14 cellular contexts compared by ENCODE assay signal in genomic region chr2:140891614-140892212, GRCh38.
DNase-seq lines count a peak whose midpoint lies in the region; ATAC-seq and TF ChIP-seq lines count a peak whose summit lies in the region.
"Had no signal": no experiment of that assay in that cellular context is flagged by ENCODE, and none has a peak within 500 bp of the region (broad histone marks: within the 10 kb centered on the region; RNA-seq: fewer than 3 reads in every experiment).

No MANE protein-coding gene starts in this region.

- no peaks in the 10 kb centered on the region for H4K20me1 ChIP-seq in neural cell (ENCODE audit: insufficient read depth)

- no peak overlapping the region for H2AFZ ChIP-seq in neural cell (ENCODE audit: low read depth, low read length)

- no peaks in the 10 kb centered on the region for H3K9me3 ChIP-seq in neural cell (ENCODE audit: low read length)
- H3K9me3 ChIP-seq: Caco-2 had no signal

- no peak for TF ChIP-seq RAD21 in neural cell (conservative IDR thresholded peaks at IDR 0.05)

- H3F3A ChIP-seq in neural cell (ENCODE audit: insufficient read depth, low read length, poor library complexity, severe bottlenecking): no peaks in the 10 kb centered on the region

- in situ Hi-C loops in astrocyte of the cerebellum (cut with HindIII; ENCODE audit: low sequenced_read_pairs): no loop called here

- ATAC-seq in GM18858 (IDR thresholded peaks at IDR 0.05; ENCODE audit: unreplicated experiment) (peak; percentile 74), HG03175 (IDR thresholded peaks at IDR 0.05; ENCODE audit: unreplicated experiment) (peak; percentile 64)
- ATAC-seq: left ventricle myocardium superior had no signal

- TF ChIP-seq EP300 in neural cell (conservative IDR thresholded peaks at IDR 0.05; ENCODE audit: poor library complexity, severe bottlenecking): no peak

- DNase-seq in astrocyte of the cerebellum (ENCODE audit: low read depth): no peak
- no peak for DNase-seq in iPS-NIHi11 (ENCODE audit: low spot score)
- DNase-seq in H4 (ENCODE audit: low spot score): no peak
- no peak for DNase-seq in foreskin melanocyte
- DNase-seq: activated CD4-positive, CD25-positive, alpha-beta regulatory T cell; activated T-cell treated with anti-CD3 and anti-CD28 coated beads, Interleukin-2, amount 50 U/mL, for 1 hour; Caco-2; dorsolateral prefrontal cortex; left ventricle myocardium superior had no signal

- H3K9ac ChIP-seq in neural cell (ENCODE audit: low read length): no peak overlapping the region

- no peak overlapping the region for H3K27ac ChIP-seq in neural cell (ENCODE audit: low read length)
- H3K27ac ChIP-seq: dorsolateral prefrontal cortex, HL-60, SK-N-MC had no signal

- H3K4me3 ChIP-seq in astrocyte of the cerebellum (ENCODE audit: low read depth, low read length) (no peak overlapping the region), neural cell (ENCODE audit: low read length) (no peak overlapping the region)
- H3K4me3 ChIP-seq: dorsolateral prefrontal cortex, SK-N-MC had no signal

- H3K27me3 ChIP-seq in neural cell (ENCODE audit: insufficient read depth, low read depth, low read length): no peaks in the 10 kb centered on the region
- H3K27me3 ChIP-seq: dorsolateral prefrontal cortex had no signal

- H3K4me2 ChIP-seq in neural cell (ENCODE audit: low read length): no peak overlapping the region

- TF ChIP-seq CTCF in astrocyte of the cerebellum (IDR thresholded peaks at IDR 0.05; ENCODE audit: low read depth, low read length, missing control alignments): peak; percentile 0
- peak; percentile 34 for TF ChIP-seq CTCF in neural cell (IDR thresholded peaks at IDR 0.05; ENCODE audit: poor library complexity, severe bottlenecking)

- no peaks in the 10 kb centered on the region for H3K9me2 ChIP-seq in neural cell (ENCODE audit: insufficient read depth, low read length)

- no peaks in the 10 kb centered on the region for H3K36me3 ChIP-seq in neural cell (ENCODE audit: insufficient read depth, low read length)

- H3K79me2 ChIP-seq in neural cell (replicated peaks; ENCODE audit: insufficient read depth, low read length): no peaks in the 10 kb centered on the region

TF ChIP-seq in neural cell, 6 proteins besides CTCF, POLR2A, EP300 and RAD21:
- TF ChIP-seq EZH2 (IDR thresholded peaks at IDR 0.05; ENCODE audit: borderline replicate concordance, insufficient read depth, low read length, poor library complexity, severe bottlenecking) (no peak), TAF1 (IDR thresholded peaks at IDR 0.05; ENCODE audit: low read depth) (no peak), SMC3 (conservative IDR thresholded peaks at IDR 0.05; ENCODE audit: poor library complexity) (no peak), MXI1 (conservative IDR thresholded peaks at IDR 0.05; ENCODE audit: poor library complexity, severe bottlenecking) (no peak), POLR2AphosphoS5 (IDR thresholded peaks at IDR 0.05) (no peak), REST (IDR thresholded peaks at IDR 0.05; ENCODE audit: borderline replicate concordance) (no peak)
